In the genomic region with DNA sequence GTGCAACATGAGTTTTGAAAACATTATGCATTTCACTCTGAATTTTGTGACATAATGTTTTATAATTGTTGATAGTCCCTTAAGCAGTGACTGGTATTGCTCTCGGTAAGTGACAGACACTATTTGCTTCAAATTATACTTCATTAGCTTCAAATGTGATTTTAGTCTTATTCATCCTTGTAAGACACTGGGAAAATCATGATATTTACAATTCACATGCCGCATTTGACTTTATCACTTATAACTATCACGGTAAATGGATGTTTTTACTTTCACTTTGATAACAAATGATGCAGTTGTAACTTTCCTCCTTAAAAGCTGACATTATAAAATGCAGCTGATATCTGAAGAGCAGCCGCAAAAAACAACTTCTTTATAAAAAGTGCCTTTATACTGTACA, we compare ENCODE assay signal across 10 cellular contexts. TPM values are rescaled to one million over a fixed set of nuclear protein-coding genes. Genes with fewer than 3 reads are reported as not detected.
DNase-seq lines count a peak whose midpoint lies in the region; ATAC-seq and TF ChIP-seq lines count a peak whose summit lies in the region.
"Had no signal": no experiment of that assay in that cellular context is flagged by ENCODE, and none has a peak within 500 bp of the region (broad histone marks: within the 10 kb centered on the region; RNA-seq: fewer than 3 reads in every experiment).

No MANE protein-coding gene starts in this region.

- no peaks in the 10 kb centered on the region for H3K79me2 ChIP-seq in MM.1S (ENCODE audit: low read length)

- H3K27ac ChIP-seq in CD4-positive, CD25-positive, alpha-beta regulatory T cell (ENCODE audit: insufficient read depth, low read length, poor library complexity, severe bottlenecking) = no peak overlapping the region
- H3K27ac ChIP-seq in MM.1S (ENCODE audit: low read length) (no peak overlapping the region), breast epithelium (no peak overlapping the region)

- no peaks in the 10 kb centered on the region for H3K9me2 ChIP-seq in MM.1S (replicated peaks; ENCODE audit: insufficient read depth, low read length)

- no peaks in the 10 kb centered on the region for H3K9me3 Mint-ChIP-seq in CD4-positive, CD25-positive, alpha-beta regulatory T cell
- H3K9me3 Mint-ChIP-seq in natural killer cell treated with Interleukin-12 subunit alpha and Interleukin-12 subunit beta and Interleukin-15 and Interleukin-18, amount 100 ng/mL, for 72 hours = no peaks in the 10 kb centered on the region
- H3K9me3 Mint-ChIP-seq in nephron progenitor cell = no peaks in the 10 kb centered on the region
- H3K9me3 Mint-ChIP-seq: dendritic cell treated with granulocyte-macrophage colony-stimulating factor and Interleukin-4, amounts not matched to agents 40 ng/mL and 50 ng/mL, for 4 days had no signal

- TF ChIP-seq CTCF in MM.1S (IDR thresholded peaks at IDR 0.05; ENCODE audit: low read length) (no peak), breast epithelium (IDR thresholded peaks at IDR 0.05) (no peak), nephron progenitor cell (IDR thresholded peaks at IDR 0.05) (no peak)

- intact Hi-C loops in breast epithelium (cut with DNase I; ENCODE audit: low total_unique reads) = loop anchor here (10.0 kb wide), 1 partner anchor 150 kb away; no protein-coding TSS in a partner anchor

- H4K20me1 ChIP-seq in MM.1S (ENCODE audit: insufficient read depth, low read length) = no peaks in the 10 kb centered on the region

- H3K9me3 ChIP-seq in CD4-positive, CD25-positive, alpha-beta regulatory T cell (ENCODE audit: control insufficient read depth in 2 of 2, low read length in 2 of 2) = no peaks in the 10 kb centered on the region
- H3K9me3 ChIP-seq in MM.1S (replicated peaks; ENCODE audit: insufficient read depth, low read length) (no peaks in the 10 kb centered on the region), breast epithelium (no peaks in the 10 kb centered on the region)

- no peak for TF ChIP-seq POLR2A in breast epithelium (IDR thresholded peaks at IDR 0.05)

- H3K4me1 Mint-ChIP-seq in CD4-positive, CD25-positive, alpha-beta regulatory T cell = peaks cover 0 to 5% (median 1%) of the 10 kb centered on the region in 4 donors
- H3K4me1 Mint-ChIP-seq in natural killer cell treated with Interleukin-12 subunit alpha and Interleukin-12 subunit beta and Interleukin-15 and Interleukin-18, amount 100 ng/mL, for 72 hours (ENCODE audit: low read depth in 2 of 2) = peaks cover 5 to 12% of the 10 kb centered on the region in 2 donors
- no peaks in the 10 kb centered on the region for H3K4me1 Mint-ChIP-seq in nephron progenitor cell

- H3K4me1 ChIP-seq in CD4-positive, CD25-positive, alpha-beta regulatory T cell (ENCODE audit: control insufficient read depth, insufficient read depth, low read length, poor library complexity, severe bottlenecking) = peaks cover 5% of the 10 kb centered on the region
- H3K4me1 ChIP-seq in MM.1S (ENCODE audit: low read length) (no peaks in the 10 kb centered on the region), breast epithelium (no peaks in the 10 kb centered on the region)

- H3K36me3 Mint-ChIP-seq in CD4-positive, CD25-positive, alpha-beta regulatory T cell = no peaks in the 10 kb centered on the region
- H3K36me3 Mint-ChIP-seq in natural killer cell treated with Interleukin-12 subunit alpha and Interleukin-12 subunit beta and Interleukin-15 and Interleukin-18, amount 100 ng/mL, for 72 hours = peaks cover 10% of the 10 kb centered on the region
- no peaks in the 10 kb centered on the region for H3K36me3 Mint-ChIP-seq in nephron progenitor cell (ENCODE audit: low read depth)

- no peaks in the 10 kb centered on the region for H3K36me3 ChIP-seq in CD4-positive, CD25-positive, alpha-beta regulatory T cell (ENCODE audit: control insufficient read depth, insufficient read depth, low read length)
- H3K36me3 ChIP-seq in MM.1S (replicated peaks; ENCODE audit: insufficient read depth, low read length) = no peaks in the 10 kb centered on the region
- no peaks in the 10 kb centered on the region for H3K36me3 ChIP-seq in breast epithelium

- H3K4me2 ChIP-seq in MM.1S (ENCODE audit: low read depth, low read length) = peak overlapping the region; percentile 70

- H3F3A ChIP-seq in MM.1S (ENCODE audit: insufficient read depth, low read length) = no peaks in the 10 kb centered on the region

- H3K9ac ChIP-seq in MM.1S (ENCODE audit: low read length) = peak overlapping the region; percentile 34; the same call in 1 of the 2 replicates

- no peak for DNase-seq in CD4-positive, CD25-positive, alpha-beta regulatory T cell
- DNase-seq in MM.1S (peak; percentile 9), breast epithelium (ENCODE audit: low spot score in 2 of 2) (no peak), DMS53 treated with DMSO at 0.1 percent for 48 hours (lab: John Stamatoyannopoulos, UW; ENCODE audit: unreplicated experiment) (no peak), nephron progenitor cell (no peak), activated gamma-delta T cell (lab: John Stamatoyannopoulos, UW) (no peak)
- DNase-seq in natural killer cell treated with Interleukin-12 subunit alpha and Interleukin-12 subunit beta and Interleukin-15 and Interleukin-18, amount 100 ng/mL, for 72 hours (ENCODE audit: low spot score) = no peak
- DNase-seq in stimulated activated naive CD4-positive, alpha-beta T cell treated with Interleukin-2 at 50 U/mL for 16 hours (lab: John Stamatoyannopoulos, UW) = no peak
- DNase-seq: activated CD4-positive, alpha-beta T cell treated with anti-CD3 and anti-CD28 coated beads, Interleukin-2, amount 50 U/mL, for 48 hours had no signal

- H3K27me3 Mint-ChIP-seq in CD4-positive, CD25-positive, alpha-beta regulatory T cell = peaks cover 38% of the 10 kb centered on the region
- peaks cover 0 to 3% of the 10 kb centered on the region in 2 donors for H3K27me3 Mint-ChIP-seq in natural killer cell treated with Interleukin-12 subunit alpha and Interleukin-12 subunit beta and Interleukin-15 and Interleukin-18, amount 100 ng/mL, for 72 hours
- H3K27me3 Mint-ChIP-seq in nephron progenitor cell (ENCODE audit: low read depth, poor library complexity) = no peaks in the 10 kb centered on the region
- H3K27me3 Mint-ChIP-seq: dendritic cell treated with granulocyte-macrophage colony-stimulating factor and Interleukin-4, amounts not matched to agents 40 ng/mL and 50 ng/mL, for 4 days had no signal

- peak overlapping the region; percentile 95 for H2AFZ ChIP-seq in MM.1S (ENCODE audit: low read length)

- peak overlapping the region in 3 of 4 donors; percentile 13 to 70 (median 66) for H3K4me3 Mint-ChIP-seq in CD4-positive, CD25-positive, alpha-beta regulatory T cell
- peak overlapping the region; percentile 49 for H3K4me3 Mint-ChIP-seq in natural killer cell treated with Interleukin-12 subunit alpha and Interleukin-12 subunit beta and Interleukin-15 and Interleukin-18, amount 100 ng/mL, for 72 hours
- H3K4me3 Mint-ChIP-seq in nephron progenitor cell = no peak overlapping the region
- H3K4me3 Mint-ChIP-seq: dendritic cell treated with granulocyte-macrophage colony-stimulating factor and Interleukin-4, amounts not matched to agents 40 ng/mL and 50 ng/mL, for 4 days had no signal

- no peak overlapping the region for H3K27ac Mint-ChIP-seq in CD4-positive, CD25-positive, alpha-beta regulatory T cell
- H3K27ac Mint-ChIP-seq in natural killer cell treated with Interleukin-12 subunit alpha and Interleukin-12 subunit beta and Interleukin-15 and Interleukin-18, amount 100 ng/mL, for 72 hours = no peak overlapping the region
- no peak overlapping the region for H3K27ac Mint-ChIP-seq in nephron progenitor cell
- H3K27ac Mint-ChIP-seq: dendritic cell treated with granulocyte-macrophage colony-stimulating factor and Interleukin-4, amounts not matched to agents 40 ng/mL and 50 ng/mL, for 4 days had no signal

- H3K4me3 ChIP-seq in CD4-positive, CD25-positive, alpha-beta regulatory T cell (ENCODE audit: low read depth, low read length) = peak overlapping the region; percentile 80
- peak overlapping the region; percentile 65 for H3K4me3 ChIP-seq in MM.1S (ENCODE audit: low read length)
- H3K4me3 ChIP-seq in breast epithelium = peak overlapping the region; percentile 13 to 56 (median 26)

- H3K27me3 ChIP-seq in CD4-positive, CD25-positive, alpha-beta regulatory T cell (ENCODE audit: control insufficient read depth, insufficient read depth, low read length) = peaks cover 13% of the 10 kb centered on the region
- no peaks in the 10 kb centered on the region for H3K27me3 ChIP-seq in MM.1S (replicated peaks; ENCODE audit: insufficient read depth, low read length)
- no peaks in the 10 kb centered on the region for H3K27me3 ChIP-seq in breast epithelium

- ATAC-seq in CD4-positive, CD25-positive, alpha-beta regulatory T cell (ENCODE audit: low read depth in 2 of 2) = no peak
- no peak for ATAC-seq in natural killer cell treated with Interleukin-12 subunit alpha and Interleukin-12 subunit beta and Interleukin-15 and Interleukin-18, amount 100 ng/mL, for 72 hours

RNA-seq across cellular contexts. Expression of gene ITGA2, which starts 44.1 kb away (rescaled TPM):
- total RNA-seq in CD4-positive, CD25-positive, alpha-beta regulatory T cell = 0.42 TPM
- under 1 TPM; 0.03 to 0.29 (median 0.06) TPM for polyA plus RNA-seq in CD4-positive, CD25-positive, alpha-beta regulatory T cell
- 10 to 100 TPM in 2 of 3 donors, under 1 TPM in 1; 0.80 to 33.7 (median 11.8) TPM for total RNA-seq in breast epithelium
- under 1 TPM; 0.10 to 0.17 TPM for total RNA-seq in natural killer cell treated with Interleukin-12 subunit alpha and Interleukin-12 subunit beta and Interleukin-15 and Interleukin-18, amount 100 ng/mL, for 72 hours

Comparison
In these comparisons a context has a peak if more than half of its experiments do, and no peak if none do; other contexts are left out.
1. H3K4me3 ChIP-seq: peak in every context shown above with its lines; median percentile 80 in CD4-positive, CD25-positive, alpha-beta regulatory T cell; 65 in MM.1S; 26 in breast epithelium.